1 cellular context compared by ENCODE assay signal in genomic region chr15:43439268-43439667, GRCh38.
TF ChIP-seq lines count a peak whose summit lies in the region.

No MANE protein-coding gene starts in this region.

TF ChIP-seq in GM23338, 12 proteins besides CTCF, POLR2A, EP300 and RAD21 (continued from another document):
- TF ChIP-seq ZNF462 (CRISPR knock-in tag; IDR thresholded peaks at IDR 0.05) (no peak), EZH2phosphoT487 (IDR thresholded peaks at IDR 0.05; ENCODE audit: unreplicated experiment) (no peak), ZNF114 (CRISPR knock-in tag; IDR thresholded peaks at IDR 0.05) (no peak)
